8 cellular contexts compared by ENCODE assay signal in genomic region chr2:64859208-64860161, GRCh38.
DNase-seq lines count a peak whose midpoint lies in the region; ATAC-seq and TF ChIP-seq lines count a peak whose summit lies in the region.

No MANE protein-coding gene starts in this region.

- ATAC-seq in stimulated activated naive CD8-positive, alpha-beta T cell treated with anti-CD3 and anti-CD28 coated beads, Interleukin-15, Interleukin-2, amounts not matched to agents 100 U/mL and 50 U/mL, for 24 hours = no peak
- ATAC-seq in upper lobe of right lung (peak; percentile 87), GM19395 (IDR thresholded peaks at IDR 0.05; ENCODE audit: unreplicated experiment) (no peak)

- H3K27me3 Mint-ChIP-seq in stimulated activated naive CD8-positive, alpha-beta T cell treated with anti-CD3 and anti-CD28 coated beads, Interleukin-15, Interleukin-2, amounts not matched to agents 100 ng/mL and 50 ng/mL, for 24 hours = no peaks in the 10 kb centered on the region

- no peaks in the 10 kb centered on the region for H3K36me3 ChIP-seq in HUES6 (ENCODE audit: control insufficient read depth, insufficient read depth, low read length)
- no peaks in the 10 kb centered on the region for H3K36me3 ChIP-seq in upper lobe of right lung

- H3K9me3 Mint-ChIP-seq in stimulated activated naive CD8-positive, alpha-beta T cell treated with anti-CD3 and anti-CD28 coated beads, Interleukin-15, Interleukin-2, amounts not matched to agents 100 ng/mL and 50 ng/mL, for 24 hours = no peaks in the 10 kb centered on the region

- H3K27me3 ChIP-seq in HUES6 (ENCODE audit: control insufficient read depth, insufficient read depth, low read length) = peaks cover 44% of the 10 kb centered on the region; the same call in 1 of the 2 replicates
- H3K27me3 ChIP-seq in upper lobe of right lung = no peaks in the 10 kb centered on the region

- H3K4me3 ChIP-seq in HUES6 (ENCODE audit: low read depth, low read length) (peak overlapping the region; percentile 53), upper lobe of right lung (peak overlapping the region; percentile 46)

- H3K4me3 Mint-ChIP-seq in stimulated activated naive CD8-positive, alpha-beta T cell treated with anti-CD3 and anti-CD28 coated beads, Interleukin-15, Interleukin-2, amounts not matched to agents 100 ng/mL and 50 ng/mL, for 24 hours = peak overlapping the region; percentile 4

- no peaks in the 10 kb centered on the region for H3K9me3 ChIP-seq in HUES6 (ENCODE audit: control insufficient read depth, insufficient read depth, low read depth, low read length)
- H3K9me3 ChIP-seq in upper lobe of right lung = no peaks in the 10 kb centered on the region

- intact Hi-C loops in upper lobe of right lung (cut with DNase I) = loop anchor here (10.0 kb wide), 1 partner anchor 215 kb away; no protein-coding TSS in a partner anchor

- H3K36me3 Mint-ChIP-seq in stimulated activated naive CD8-positive, alpha-beta T cell treated with anti-CD3 and anti-CD28 coated beads, Interleukin-15, Interleukin-2, amounts not matched to agents 100 ng/mL and 50 ng/mL, for 24 hours (ENCODE audit: low read depth) = no peaks in the 10 kb centered on the region

- TF ChIP-seq POLR2A in erythroblast (IDR thresholded peaks at IDR 0.05; ENCODE audit: low read length) = no peak

- no peak for DNase-seq in stimulated activated naive CD8-positive, alpha-beta T cell treated with anti-CD3 and anti-CD28 coated beads, Interleukin-15, Interleukin-2, amounts not matched to agents 100 U/mL and 50 U/mL, for 24 hours
- peak; percentile 83 to 86 for DNase-seq in SHP77 (lab: John Stamatoyannopoulos, UW)
- DNase-seq in erythroblast (lab: John Stamatoyannopoulos, UW) = peak; percentile 58 to 60
- peak; percentile 47 for DNase-seq in midbrain (lab: John Stamatoyannopoulos, UW)
- DNase-seq in upper lobe of right lung = peak; percentile 94

- H3K27ac ChIP-seq in HUES6 (ENCODE audit: low read depth, low read length) (no peak overlapping the region), upper lobe of right lung (peak overlapping the region; percentile 96)

- TF ChIP-seq CTCF in upper lobe of right lung (IDR thresholded peaks at IDR 0.05) = peak; percentile 15

- peak overlapping the region; percentile 29 for H3K27ac Mint-ChIP-seq in stimulated activated naive CD8-positive, alpha-beta T cell treated with anti-CD3 and anti-CD28 coated beads, Interleukin-15, Interleukin-2, amounts not matched to agents 100 ng/mL and 50 ng/mL, for 24 hours

- no peaks in the 10 kb centered on the region for H3K4me1 Mint-ChIP-seq in stimulated activated naive CD8-positive, alpha-beta T cell treated with anti-CD3 and anti-CD28 coated beads, Interleukin-15, Interleukin-2, amounts not matched to agents 100 ng/mL and 50 ng/mL, for 24 hours (ENCODE audit: low read depth)

- peak overlapping the region; percentile 62 for H3K9ac ChIP-seq in HUES6 (ENCODE audit: low read length)

- H3K4me1 ChIP-seq in HUES6 (ENCODE audit: control insufficient read depth, insufficient read depth, low read length) (peaks cover 43% of the 10 kb centered on the region), upper lobe of right lung (peaks cover 34% of the 10 kb centered on the region)
